8 cellular contexts compared by ENCODE assay signal in the genomic region with DNA sequence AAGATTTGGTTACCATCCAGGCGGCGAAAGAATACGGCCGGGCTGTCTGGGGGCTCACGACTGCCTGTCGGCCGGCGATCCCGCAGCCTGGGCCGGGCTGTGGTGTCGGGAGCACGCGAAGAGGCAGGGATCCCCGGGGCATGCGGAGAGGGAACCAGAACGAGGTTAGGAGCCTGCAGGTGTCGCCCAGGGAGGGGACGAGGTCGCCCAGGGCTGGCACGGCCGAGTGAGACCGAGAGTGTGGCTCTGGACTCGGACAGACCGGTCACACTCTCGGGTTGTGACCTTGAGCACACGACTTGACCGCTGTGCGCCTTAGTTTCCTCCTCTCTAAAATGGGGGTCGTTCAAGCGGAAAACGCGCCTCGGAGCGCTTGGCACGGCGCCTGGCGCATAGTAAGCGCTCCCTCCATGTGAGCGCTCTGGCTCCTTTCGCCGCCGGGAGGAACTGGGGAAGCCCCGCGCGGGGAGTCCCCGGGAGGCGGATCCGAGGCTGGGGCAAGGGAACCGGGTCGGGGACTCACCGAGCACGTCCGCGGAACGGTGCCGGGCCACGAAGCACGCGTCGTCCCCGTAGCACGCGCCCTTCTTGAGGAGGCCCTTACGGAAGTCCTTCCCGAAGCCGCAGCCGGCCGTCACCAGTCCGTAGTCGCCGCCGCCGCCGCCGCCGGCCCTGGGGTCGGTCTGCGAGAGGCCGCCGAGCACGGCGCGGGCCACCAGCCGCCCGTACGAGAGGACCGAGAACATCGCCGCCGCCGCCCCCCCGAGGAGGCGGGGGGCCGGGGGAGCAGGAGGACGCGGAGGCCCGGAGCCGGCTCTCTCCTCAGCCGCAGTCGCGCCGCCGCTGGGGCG. TPM values are rescaled to one million over a fixed set of nuclear protein-coding genes. Genes with fewer than 3 reads are reported as not detected.
DNase-seq lines count a peak whose midpoint lies in the region; ATAC-seq and TF ChIP-seq lines count a peak whose summit lies in the region.

No MANE protein-coding gene starts in this region.

- no peak overlapping the region for H2AFZ ChIP-seq in HCT116 (ENCODE audit: low read depth, low read length, poor library complexity, severe bottlenecking)

- H3K36me3 ChIP-seq in HCT116 (ENCODE audit: control insufficient read depth in 1 of 2, insufficient read depth in 2 of 2, low read length in 2 of 2) (no peaks in the 10 kb centered on the region), endocrine pancreas (ENCODE audit: control insufficient read depth, insufficient read depth, low read length) (no peaks in the 10 kb centered on the region)

- no peaks in the 10 kb centered on the region for H3K9me2 ChIP-seq in HCT116 (ENCODE audit: insufficient read depth)

- no peak for TF ChIP-seq POLR2A in HCT116 (IDR thresholded peaks at IDR 0.05; ENCODE audit: borderline replicate concordance, extremely low read depth, insufficient read depth, insufficient read length)

- no TSS peak for BruUV-seq in HCT116 (replicated peaks; lab: Mats Ljungman, UMichigan)

- RAD21 ChIA-PET in HCT116 (lab: Charles Lee; ENCODE audit: low non-redundant PET in 1 of 2, low total read pairs in 2 of 2, uncharacterized antibody in 2 of 2, unreplicated experiment in 2 of 2): no interaction called here

- peak overlapping the region; percentile 97 for H3K9ac ChIP-seq in HCT116 (ENCODE audit: low read length)
- peak overlapping the region; percentile 52 for H3K9ac ChIP-seq in endocrine pancreas (ENCODE audit: control insufficient read depth, insufficient read depth, low read length)

- peaks cover 51% of the 10 kb centered on the region for H3K79me2 ChIP-seq in HCT116 (ENCODE audit: insufficient read depth, low read length)

- no peak for TF ChIP-seq CTCF in HCT116 (IDR thresholded peaks at IDR 0.05 in 2 of 3, conservative IDR thresholded peaks at IDR 0.05 in 1 of 3; ENCODE audit: borderline replicate concordance in 1 of 3, insufficient read depth in 1 of 3, low read depth in 2 of 3, low read length in 2 of 3)

- H3K4me3 ChIP-seq in HCT116 (replicated peaks in 1 of 2; ENCODE audit: low read depth in 1 of 2, low read length in 2 of 2): peak overlapping the region; percentile 78 to 80
- H3K4me3 ChIP-seq in endocrine pancreas (ENCODE audit: control insufficient read depth, insufficient read depth, low read length): peak overlapping the region; percentile 71
- peak overlapping the region; percentile 88 for H3K4me3 ChIP-seq in mononuclear cell (ENCODE audit: low read length)

- H3K9me3 ChIP-seq in HCT116 (ENCODE audit: control insufficient read depth in 1 of 2, insufficient read depth in 1 of 2, low read depth in 1 of 2, low read length in 2 of 2) (no peaks in the 10 kb centered on the region), endocrine pancreas (ENCODE audit: control insufficient read depth, low read length) (no peaks in the 10 kb centered on the region), mononuclear cell (ENCODE audit: low read depth, low read length) (no peaks in the 10 kb centered on the region)

- no peaks in the 10 kb centered on the region for H3K27me3 ChIP-seq in HCT116 (ENCODE audit: insufficient read depth, low read length)
- H3K27me3 ChIP-seq in endocrine pancreas (ENCODE audit: control insufficient read depth, insufficient read depth, low read length): no peaks in the 10 kb centered on the region
- no peaks in the 10 kb centered on the region for H3K27me3 ChIP-seq in mononuclear cell (ENCODE audit: insufficient read depth, low read length)

- TF ChIP-seq RAD21 in HCT116 (IDR thresholded peaks at IDR 0.05; ENCODE audit: low read depth): no peak

- H3K4me2 ChIP-seq in HCT116 (ENCODE audit: low read length): peak overlapping the region; percentile 89

- DNase-seq in NCI-H146 (lab: John Stamatoyannopoulos, UW) (peak; percentile 65), NCI-H146 treated with DMSO at 0.1 percent for 48 hours (lab: John Stamatoyannopoulos, UW; ENCODE audit: unreplicated experiment) (no peak), HCT116 (ENCODE audit: low read depth, low spot score) (no peak), NCI-H1105 (lab: John Stamatoyannopoulos, UW) (peak; percentile 57)
- DNase-seq in activated CD8-positive, alpha-beta memory T cell treated with anti-CD3 and anti-CD28 coated beads for 4 hours (ENCODE audit: low read depth in 2 of 2): peak; percentile 59 to 70
- peak; percentile 64 to 71 for DNase-seq in stimulated activated CD8-positive, alpha-beta memory T cell treated with anti-CD3 and anti-CD28 coated beads, Interleukin-15, amount 100 ng/mL, for 48 hours (ENCODE audit: low read depth in 2 of 2)

- H4K20me1 ChIP-seq in HCT116 (ENCODE audit: insufficient read depth): peaks cover 5% of the 10 kb centered on the region; the same call in 1 of the 2 replicates

- peak overlapping the region; percentile 72 for H3K27ac ChIP-seq in HCT116 (ENCODE audit: low read depth, low read length)

- peaks cover 31 to 71% of the 10 kb centered on the region in 2 experiments for H3K4me1 ChIP-seq in HCT116 (ENCODE audit: control insufficient read depth in 1 of 2, insufficient read depth in 2 of 2, low read length in 2 of 2)
- H3K4me1 ChIP-seq in endocrine pancreas (ENCODE audit: control insufficient read depth, insufficient read depth, low read length): peaks cover 3% of the 10 kb centered on the region
- H3K4me1 ChIP-seq in mononuclear cell (ENCODE audit: insufficient read depth, low read length): peaks cover 73% of the 10 kb centered on the region

- intact Hi-C loops in HCT116 (cut with micrococcal nuclease): no loop called here

- CTCF ChIA-PET in HCT116 (lab: Charles Lee): no interaction called here

- POLR2A ChIA-PET in HCT116 (lab: Charles Lee): no interaction called here

- ATAC-seq in HCT116: peak; percentile 31

TF ChIP-seq in HCT116, 20 proteins besides CTCF, POLR2A, EP300 and RAD21 (continues in another document):
- TF ChIP-seq ATF3 (IDR thresholded peaks at IDR 0.05) (no peak), SRF (IDR thresholded peaks at IDR 0.05; ENCODE audit: low read depth) (no peak), ZFX (IDR thresholded peaks at IDR 0.05) (peak; percentile 87), CEBPB (IDR thresholded peaks at IDR 0.05; ENCODE audit: low read depth) (no peak), ELF1 (IDR thresholded peaks at IDR 0.05; ENCODE audit: borderline replicate concordance, low read depth) (no peak), ZNF274 (IDR thresholded peaks at IDR 0.05; ENCODE audit: low read depth, low read length) (no peak), FOSL1 (IDR thresholded peaks at IDR 0.05; ENCODE audit: low read depth) (no peak), SIN3A (IDR thresholded peaks at IDR 0.05; ENCODE audit: low read depth) (no peak), EZH2 (IDR thresholded peaks at IDR 0.05) (no peak), EGR1 (IDR thresholded peaks at IDR 0.05; ENCODE audit: low read depth) (no peak)
- TF ChIP-seq, protein P1, sequence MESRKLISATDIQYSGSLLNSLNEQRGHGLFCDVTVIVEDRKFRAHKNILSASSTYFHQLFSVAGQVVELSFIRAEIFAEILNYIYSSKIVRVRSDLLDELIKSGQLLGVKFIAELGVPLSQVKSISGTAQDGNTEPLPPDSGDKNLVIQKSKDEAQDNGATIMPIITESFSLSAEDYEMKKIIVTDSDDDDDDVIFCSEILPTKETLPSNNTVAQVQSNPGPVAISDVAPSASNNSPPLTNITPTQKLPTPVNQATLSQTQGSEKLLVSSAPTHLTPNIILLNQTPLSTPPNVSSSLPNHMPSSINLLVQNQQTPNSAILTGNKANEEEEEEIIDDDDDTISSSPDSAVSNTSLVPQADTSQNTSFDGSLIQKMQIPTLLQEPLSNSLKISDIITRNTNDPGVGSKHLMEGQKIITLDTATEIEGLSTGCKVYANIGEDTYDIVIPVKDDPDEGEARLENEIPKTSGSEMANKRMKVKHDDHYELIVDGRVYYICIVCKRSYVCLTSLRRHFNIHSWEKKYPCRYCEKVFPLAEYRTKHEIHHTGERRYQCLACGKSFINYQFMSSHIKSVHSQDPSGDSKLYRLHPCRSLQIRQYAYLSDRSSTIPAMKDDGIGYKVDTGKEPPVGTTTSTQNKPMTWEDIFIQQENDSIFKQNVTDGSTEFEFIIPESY (IDR thresholded peaks at IDR 0.05; ENCODE audit: extremely low read depth, insufficient replicate concordance, low read length): no peak
- TF ChIP-seq, protein P2, sequence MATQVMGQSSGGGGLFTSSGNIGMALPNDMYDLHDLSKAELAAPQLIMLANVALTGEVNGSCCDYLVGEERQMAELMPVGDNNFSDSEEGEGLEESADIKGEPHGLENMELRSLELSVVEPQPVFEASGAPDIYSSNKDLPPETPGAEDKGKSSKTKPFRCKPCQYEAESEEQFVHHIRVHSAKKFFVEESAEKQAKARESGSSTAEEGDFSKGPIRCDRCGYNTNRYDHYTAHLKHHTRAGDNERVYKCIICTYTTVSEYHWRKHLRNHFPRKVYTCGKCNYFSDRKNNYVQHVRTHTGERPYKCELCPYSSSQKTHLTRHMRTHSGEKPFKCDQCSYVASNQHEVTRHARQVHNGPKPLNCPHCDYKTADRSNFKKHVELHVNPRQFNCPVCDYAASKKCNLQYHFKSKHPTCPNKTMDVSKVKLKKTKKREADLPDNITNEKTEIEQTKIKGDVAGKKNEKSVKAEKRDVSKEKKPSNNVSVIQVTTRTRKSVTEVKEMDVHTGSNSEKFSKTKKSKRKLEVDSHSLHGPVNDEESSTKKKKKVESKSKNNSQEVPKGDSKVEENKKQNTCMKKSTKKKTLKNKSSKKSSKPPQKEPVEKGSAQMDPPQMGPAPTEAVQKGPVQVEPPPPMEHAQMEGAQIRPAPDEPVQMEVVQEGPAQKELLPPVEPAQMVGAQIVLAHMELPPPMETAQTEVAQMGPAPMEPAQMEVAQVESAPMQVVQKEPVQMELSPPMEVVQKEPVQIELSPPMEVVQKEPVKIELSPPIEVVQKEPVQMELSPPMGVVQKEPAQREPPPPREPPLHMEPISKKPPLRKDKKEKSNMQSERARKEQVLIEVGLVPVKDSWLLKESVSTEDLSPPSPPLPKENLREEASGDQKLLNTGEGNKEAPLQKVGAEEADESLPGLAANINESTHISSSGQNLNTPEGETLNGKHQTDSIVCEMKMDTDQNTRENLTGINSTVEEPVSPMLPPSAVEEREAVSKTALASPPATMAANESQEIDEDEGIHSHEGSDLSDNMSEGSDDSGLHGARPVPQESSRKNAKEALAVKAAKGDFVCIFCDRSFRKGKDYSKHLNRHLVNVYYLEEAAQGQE (IDR thresholded peaks at IDR 0.05; ENCODE audit: low read depth): no peak
- TF ChIP-seq, protein P3, sequence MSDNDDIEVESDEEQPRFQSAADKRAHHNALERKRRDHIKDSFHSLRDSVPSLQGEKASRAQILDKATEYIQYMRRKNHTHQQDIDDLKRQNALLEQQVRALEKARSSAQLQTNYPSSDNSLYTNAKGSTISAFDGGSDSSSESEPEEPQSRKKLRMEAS (IDR thresholded peaks at IDR 0.05): peak; percentile 41; the same call in 1 of the 2 replicates

RNA-seq across cellular contexts. Expression of gene PPTC7, which starts 0.6 kb away (rescaled TPM):
- total RNA-seq in HCT116 (2021; ENCODE audit: unreplicated experiment): 25.2 TPM
- 15.0 and 15.4 TPM in 2 replicates for polyA plus RNA-seq in HCT116 (2012)
- total RNA-seq in mononuclear cell: 56.8 TPM

RNA-seq across cellular contexts. Expression of gene TCTN1, which starts 31.4 kb away (rescaled TPM):
- total RNA-seq in HCT116 (2021; ENCODE audit: unreplicated experiment): 27.0 TPM
- polyA plus RNA-seq in HCT116 (2012): 15.6 and 20.4 TPM in 2 replicates
- total RNA-seq in mononuclear cell: 7.9 TPM

Comparison
In these comparisons a context has a peak if more than half of its experiments do, and no peak if none do; other contexts are left out.
1. DNase-seq: peak in NCI-H146 (single experiment), NCI-H1105 (single experiment), activated CD8-positive, alpha-beta memory T cell treated with anti-CD3 and anti-CD28 coated beads for 4 hours (2 of 2) and stimulated activated CD8-positive, alpha-beta memory T cell treated with anti-CD3 and anti-CD28 coated beads, Interleukin-15, amount 100 ng/mL, for 48 hours (2 of 2); none in NCI-H146 treated with DMSO at 0.1 percent for 48 hours (single experiment) and HCT116 (single experiment).
2. Peak in every context shown above with its lines, with median percentiles within 50 percentile points of each other: H3K4me3 ChIP-seq.